Comparison of ENCODE assay signal across 11 cellular contexts in the genomic region with DNA sequence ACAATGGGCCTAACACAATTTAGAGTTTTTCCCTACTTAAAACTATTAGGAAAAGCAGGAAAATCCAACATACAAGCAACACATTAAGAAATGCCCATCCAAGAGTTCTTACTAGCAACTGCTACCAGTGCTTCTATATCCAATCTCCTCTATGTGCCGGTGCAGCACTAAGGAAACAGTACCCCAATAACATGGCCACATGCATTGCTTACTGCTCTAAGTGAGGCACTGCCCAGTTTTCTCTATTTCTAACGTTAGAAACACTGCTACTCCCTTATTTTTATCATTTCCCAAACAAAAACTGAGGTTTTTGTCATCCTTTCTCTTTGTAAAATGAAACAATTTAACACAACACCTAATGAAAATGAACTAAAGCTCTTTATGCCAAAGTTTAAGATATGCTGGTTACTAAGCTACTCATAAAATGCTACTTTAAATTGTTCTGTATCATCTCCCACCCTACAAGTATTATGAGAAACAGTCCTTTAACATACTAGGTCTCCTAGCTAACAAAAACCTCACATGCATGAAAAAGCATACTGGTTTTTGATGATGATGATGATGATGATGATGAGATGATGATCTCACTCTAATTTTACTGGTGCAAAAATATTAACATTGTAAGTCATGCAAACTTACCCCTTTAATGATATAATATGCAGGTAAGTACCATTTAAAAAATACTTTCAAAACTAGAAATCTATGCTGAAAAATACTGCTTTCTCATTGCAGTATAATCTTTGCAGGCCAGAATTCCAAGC.
A peak's percentile ranks its signal among the peaks of the same experiment; 100 is the strongest.
DNase-seq lines count a peak whose midpoint lies in the region; ATAC-seq and TF ChIP-seq lines count a peak whose summit lies in the region.
"Had no signal": no experiment of that assay in that cellular context is flagged by ENCODE, and none has a peak within 500 bp of the region (broad histone marks: within the 10 kb centered on the region; RNA-seq: fewer than 3 reads in every experiment).

No MANE protein-coding gene starts in this region.

- no peak for ATAC-seq in right cardiac atrium
- no peak for ATAC-seq in left ventricle myocardium superior
- no peak for ATAC-seq in HG03095 (IDR thresholded peaks at IDR 0.05; ENCODE audit: unreplicated experiment)

- H3K36me3 Mint-ChIP-seq in immature natural killer cell: peaks cover 18 to 39% (median 21%) of the 10 kb centered on the region in 3 donors

- no peaks in the 10 kb centered on the region for H3K36me3 ChIP-seq in iPS-15b (ENCODE audit: control insufficient read depth, insufficient read depth, low read length)
- H3K36me3 ChIP-seq in tibial nerve: peaks cover 0 to 25% (median 0%) of the 10 kb centered on the region in 3 donors

- H3K4me3 Mint-ChIP-seq in immature natural killer cell: no peak overlapping the region

- H3K27me3 Mint-ChIP-seq in immature natural killer cell (ENCODE audit: low read depth in 3 of 3): no peaks in the 10 kb centered on the region

- no peaks in the 10 kb centered on the region for H3K9me3 Mint-ChIP-seq in immature natural killer cell

- H3K27ac Mint-ChIP-seq in immature natural killer cell: peak overlapping the region in 2 of 6 donors; percentile 10 to 53

- H3K4me1 Mint-ChIP-seq in immature natural killer cell: peaks cover 2 to 19% of the 10 kb centered on the region in 2 donors

- H3K9ac ChIP-seq in iPS-15b (ENCODE audit: low read depth, low read length): no peak overlapping the region

- H3K9me3 ChIP-seq in right cardiac atrium (ENCODE audit: control insufficient read depth, low read length): no peaks in the 10 kb centered on the region
- H3K9me3 ChIP-seq in iPS-15b (ENCODE audit: control insufficient read depth, insufficient read depth, low read length): no peaks in the 10 kb centered on the region
- no peaks in the 10 kb centered on the region for H3K9me3 ChIP-seq in tibial nerve

- H3K27me3 ChIP-seq in right cardiac atrium (ENCODE audit: control insufficient read depth, insufficient read depth) (no peaks in the 10 kb centered on the region), iPS-15b (ENCODE audit: control insufficient read depth, insufficient read depth, low read length) (no peaks in the 10 kb centered on the region), tibial nerve (no peaks in the 10 kb centered on the region)

- TF ChIP-seq POLR2A in tibial nerve (IDR thresholded peaks at IDR 0.05): no peak

- H3K4me1 ChIP-seq in right cardiac atrium (ENCODE audit: control insufficient read depth, insufficient read depth, low read length) (peaks cover 5% of the 10 kb centered on the region), iPS-15b (ENCODE audit: control insufficient read depth, insufficient read depth, low read length) (peaks cover 26% of the 10 kb centered on the region), tibial nerve (peaks cover 0 to 40% (median 6%) of the 10 kb centered on the region in 4 donors)

- no peak for TF ChIP-seq CTCF in tibial nerve (IDR thresholded peaks at IDR 0.05)

- DNase-seq in right cardiac atrium: no peak
- no peak for DNase-seq in left ventricle myocardium superior
- no peak for DNase-seq in NCI-H1092 treated with DMSO at 0.1 percent for 48 hours (lab: John Stamatoyannopoulos, UW)
- DNase-seq in tibial nerve (ENCODE audit: low spot score in 2 of 2): no peak
- no peak for DNase-seq in immature natural killer cell
- DNase-seq: activated naive CD4-positive, alpha-beta T cell treated with anti-CD3 and anti-CD28 coated beads, Interleukin-2, amount 50 U/mL, for 16 hours; DMS79 treated with DMSO at 0.1 percent for 48 hours; NCI-H226 had no signal

- WGBS in right cardiac atrium: 55% methylated on average over 2 of the region's 2 CpGs
- WGBS in tibial nerve, 2 donors: 72 to 77% methylated on average over 2 of the region's 2 CpGs

- TF ChIP-seq EP300 in tibial nerve (IDR thresholded peaks at IDR 0.05): no peak

- H3K27ac ChIP-seq in right cardiac atrium (ENCODE audit: low read length) (no peak overlapping the region), angular gyrus (ENCODE audit: low read depth, low read length) (peak overlapping the region; percentile 34), tibial nerve (no peak overlapping the region)

- intact Hi-C loops in right cardiac atrium (cut with DNase I) (no loop called here), left ventricle myocardium superior (cut with micrococcal nuclease) (no loop called here)

- H3K4me3 ChIP-seq in right cardiac atrium (ENCODE audit: low read length) (peak overlapping the region; percentile 41), iPS-15b (ENCODE audit: low read depth, low read length) (peak overlapping the region; percentile 14), tibial nerve (no peak overlapping the region)

Comparison
In these comparisons a context has a peak if more than half of its experiments do, and no peak if none do; other contexts are left out.
1. H3K4me3 ChIP-seq: peak in right cardiac atrium (single experiment) and iPS-15b (single experiment); none in tibial nerve (0 of 4).